ENCODE assay signal across 15 cellular contexts in genomic region chr1:242405947-242406346, GRCh38.
A peak's percentile ranks its signal among the peaks of the same experiment; 100 is the strongest.
DNase-seq lines count a peak whose midpoint lies in the region; ATAC-seq, FAIRE-seq and TF ChIP-seq lines count a peak whose summit lies in the region.
"Had no signal": no experiment of that assay in that cellular context is flagged by ENCODE, and none has a peak within 500 bp of the region (broad histone marks: within the 10 kb centered on the region; RNA-seq: fewer than 3 reads in every experiment).

No MANE protein-coding gene starts in this region.

- no peaks in the 10 kb centered on the region for H3K4me1 ChIP-seq in H9 (ENCODE audit: insufficient read depth, low read length)
- no peaks in the 10 kb centered on the region for H3K4me1 ChIP-seq in trophoblast cell (ENCODE audit: control insufficient read depth in 1 of 2, insufficient read depth in 2 of 2, low read length in 2 of 2)
- no peaks in the 10 kb centered on the region for H3K4me1 ChIP-seq in HepG2 (ENCODE audit: insufficient read depth, low read length)
- H3K4me1 ChIP-seq: A549 had no signal

- H3T11ph ChIP-seq in H9 (ENCODE audit: low read length) = no peak overlapping the region

- no CpG with 5 or more reads among the region's 2 CpGs for WGBS in H9 (ENCODE audit: extremely low coverage, insufficient read length, low lambda C conversion rate)
- WGBS in trophoblast cell (ENCODE audit: extremely low coverage, insufficient coverage, insufficient read length) = no CpG with 5 or more reads among the region's 2 CpGs
- WGBS in HepG2 (ENCODE audit: low lambda C conversion rate) = 0% methylated on average over 2 of the region's 2 CpGs

- H2BK120ac ChIP-seq in H9 (ENCODE audit: low read depth, low read length, poor library complexity, severe bottlenecking) (no peak overlapping the region), trophoblast cell (ENCODE audit: insufficient read depth, low read length, poor library complexity) (no peak overlapping the region)

- no peak for ATAC-seq in HepG2
- ATAC-seq: A549, GM12878, HCT116 had no signal

- no peak overlapping the region for H3K14ac ChIP-seq in H9 (ENCODE audit: insufficient read depth, low read length)
- no peak overlapping the region for H3K14ac ChIP-seq in trophoblast cell (ENCODE audit: low read length)

- H3K4me3 ChIP-seq in epithelial cell of esophagus (ENCODE audit: low read length) (no peak overlapping the region), trophoblast cell (ENCODE audit: low read depth, low read length) (no peak overlapping the region), HepG2 (replicated peaks in 1 of 3; ENCODE audit: insufficient read depth in 1 of 3, low read depth in 2 of 3, low read length in 3 of 3) (no peak overlapping the region)
- H3K4me3 ChIP-seq: A549, GM12878 had no signal

- H4K8ac ChIP-seq in H9 (replicated peaks; ENCODE audit: insufficient read length, low read depth, low read length) = no peak overlapping the region
- no peak overlapping the region for H4K8ac ChIP-seq in trophoblast cell (ENCODE audit: low read depth, low read length)

- H2AK5ac ChIP-seq in H9 (ENCODE audit: insufficient read length, low read length) (no peak overlapping the region), trophoblast cell (ENCODE audit: low read length) (no peak overlapping the region)

- H3K4ac ChIP-seq in H9 (ENCODE audit: low read depth, low read length) = no peak overlapping the region
- H3K4ac ChIP-seq in trophoblast cell (ENCODE audit: low read depth, low read length) = no peak overlapping the region

- H3K9me3 ChIP-seq in H9 (ENCODE audit: control insufficient read depth, low read depth, low read length) (no peaks in the 10 kb centered on the region), trophoblast cell (ENCODE audit: insufficient read depth, low read depth, low read length) (peaks cover 2% of the 10 kb centered on the region), HepG2 (ENCODE audit: low read length) (no peaks in the 10 kb centered on the region)
- H3K9me3 ChIP-seq: BE2C had no signal

- H3K27me3 Mint-ChIP-seq in H9 (ENCODE audit: low read depth) = no peaks in the 10 kb centered on the region
- H3K27me3 Mint-ChIP-seq: IgD-negative memory B cell had no signal

- no peaks in the 10 kb centered on the region for H3K23me2 ChIP-seq in H9 (ENCODE audit: insufficient read length, low read depth, low read length, poor library complexity, severe bottlenecking)

- H2BK5ac ChIP-seq in H9 (ENCODE audit: insufficient read length, low read length) (no peak overlapping the region), trophoblast cell (ENCODE audit: low read depth, low read length, poor library complexity) (no peak overlapping the region)

- DNase-seq in H9 (no peak), LHCN-M2 (ENCODE audit: low read depth) (peak; percentile 1), epithelial cell of esophagus (ENCODE audit: low read depth) (peak; percentile 44), trophoblast cell (peak; percentile 85 to 87), SIG-M5 (lab: John Stamatoyannopoulos, UW) (no peak), HepG2 (ENCODE audit: low spot score) (no peak)
- no peak for DNase-seq in effector CD8-positive, alpha-beta T cell (lab: John Stamatoyannopoulos, UW)
- DNase-seq: BE2C; CD4-positive, alpha-beta memory T cell; DMS79 had no signal

- intact Hi-C loops in HepG2 (cut with micrococcal nuclease; ENCODE audit: unreplicated experiment) = no loop called here

- POLR2A ChIA-PET in HepG2 (lab: Yijun Ruan, JAX) = no interaction called here

- TF ChIP-seq CTCF in H9 (conservative IDR thresholded peaks at IDR 0.05) (no peak), epithelial cell of esophagus (IDR thresholded peaks at IDR 0.05; ENCODE audit: insufficient read depth, low read depth, low read length, missing control alignments) (no peak), HepG2 (CRISPR knock-in tag; IDR thresholded peaks at IDR 0.05) (no peak)

- no peak overlapping the region for H2BK15ac ChIP-seq in H9 (ENCODE audit: low read depth, low read length)

- peaks cover 12 to 18% of the 10 kb centered on the region in 2 experiments; a peak in 4 of 5 replicates for H3K9me3 Mint-ChIP-seq in H9

- no peak overlapping the region for H4K12ac ChIP-seq in trophoblast cell (ENCODE audit: low read depth, low read length)

- H4K91ac ChIP-seq in H9 (ENCODE audit: insufficient read length, low read depth, low read length) (no peak overlapping the region), trophoblast cell (ENCODE audit: low read depth, low read length) (no peak overlapping the region)

- H3K79me1 ChIP-seq in H9 (ENCODE audit: insufficient read depth, low read depth, low read length, poor library complexity, severe bottlenecking) = no peaks in the 10 kb centered on the region
- H3K79me1 ChIP-seq in trophoblast cell (ENCODE audit: low read length) = no peaks in the 10 kb centered on the region

- CTCF ChIA-PET in HepG2 (lab: Yijun Ruan, JAX; ENCODE audit: low intra/inter-chr PET ratio, low total read pairs) = no interaction called here

- no peaks in the 10 kb centered on the region for H4K20me1 ChIP-seq in H9 (ENCODE audit: control insufficient read depth, insufficient read depth, insufficient read length)
- no peaks in the 10 kb centered on the region for H4K20me1 ChIP-seq in HepG2 (ENCODE audit: insufficient read depth, low read length)

- H3K4me2 ChIP-seq in H9 (ENCODE audit: insufficient read depth, insufficient read length, low read length) = no peak overlapping the region
- H3K4me2 ChIP-seq in trophoblast cell (ENCODE audit: low read length) = no peak overlapping the region
- no peak overlapping the region for H3K4me2 ChIP-seq in HepG2 (ENCODE audit: low read depth, low read length)
- H3K4me2 ChIP-seq: A549 had no signal

- no peak overlapping the region for H3K18ac ChIP-seq in H9 (ENCODE audit: insufficient read length, low read depth, low read length)
- H3K18ac ChIP-seq in trophoblast cell (ENCODE audit: low read length) = no peak overlapping the region

- no peak overlapping the region for H3K23ac ChIP-seq in H9 (ENCODE audit: insufficient read length, low read depth, low read length)
- H3K23ac ChIP-seq in trophoblast cell (ENCODE audit: low read length) = no peak overlapping the region

- H3K27me3 ChIP-seq in H9 (ENCODE audit: insufficient read depth, low read length) (no peaks in the 10 kb centered on the region), trophoblast cell (ENCODE audit: insufficient read depth, low read length) (no peaks in the 10 kb centered on the region), HepG2 (ENCODE audit: control insufficient read depth in 1 of 2, insufficient read depth in 2 of 2, low read length in 2 of 2) (no peaks in the 10 kb centered on the region; a peak in 1 of 5 replicates)
- H3K27me3 ChIP-seq: BE2C had no signal

- H3K4me1 Mint-ChIP-seq in H9 = no peaks in the 10 kb centered on the region; a peak in 1 of 4 replicates
- H3K4me1 Mint-ChIP-seq: CD4-positive, alpha-beta memory T cell; IgD-negative memory B cell had no signal

- H3K36me3 ChIP-seq in trophoblast cell (ENCODE audit: control insufficient read depth in 1 of 2, insufficient read depth in 2 of 2, low read length in 2 of 2) (peaks cover 0 to 2% of the 10 kb centered on the region in 2 experiments), HepG2 (replicated peaks in 1 of 2; ENCODE audit: control insufficient read depth in 1 of 2, insufficient read depth in 2 of 2, low read length in 2 of 2) (no peaks in the 10 kb centered on the region)
- H3K36me3 ChIP-seq: BE2C had no signal

- in situ Hi-C loops in HepG2 (cut with HindIII; ENCODE audit: extremely low pct_ligation_motif_present, low pct_unique_long_range_greater_than_20kb) = no loop called here

- H3K79me2 ChIP-seq in H9 (ENCODE audit: insufficient read depth, low read length) (no peaks in the 10 kb centered on the region), trophoblast cell (ENCODE audit: control insufficient read depth, insufficient read depth, low read length, poor library complexity) (no peaks in the 10 kb centered on the region), HepG2 (ENCODE audit: insufficient read depth, low read length) (no peaks in the 10 kb centered on the region)

- no peak overlapping the region for H3K4me3 Mint-ChIP-seq in H9
- H3K4me3 Mint-ChIP-seq: CD4-positive, alpha-beta memory T cell; IgD-negative memory B cell had no signal

- H2BK20ac ChIP-seq in H9 (ENCODE audit: low read depth, low read length, poor library complexity, severe bottlenecking) = no peak overlapping the region

- no peak for TF ChIP-seq POLR2A in HepG2 (IDR thresholded peaks at IDR 0.05; ENCODE audit: insufficient read depth in 1 of 2, low read depth in 2 of 2, low read length in 2 of 2)

- no peak overlapping the region for H2AFZ ChIP-seq in H9 (ENCODE audit: low read length)
- no peak overlapping the region for H2AFZ ChIP-seq in trophoblast cell (ENCODE audit: insufficient read depth, low read length, poor library complexity)
- H2AFZ ChIP-seq in HepG2 (ENCODE audit: low read length) = no peak overlapping the region

- peaks cover 12 to 14% (median 12%) of the 10 kb centered on the region in 3 experiments; a peak in 6 of 7 replicates for H3K36me3 Mint-ChIP-seq in H9 (ENCODE audit: insufficient read depth in 1 of 3, low read depth in 3 of 3)
- H3K36me3 Mint-ChIP-seq: CD4-positive, alpha-beta memory T cell had no signal

- H3K9ac ChIP-seq in H9 (ENCODE audit: extremely low read depth, insufficient read length, low read length) (no peak overlapping the region), trophoblast cell (ENCODE audit: low read length) (no peak overlapping the region), HepG2 (ENCODE audit: insufficient read depth, low read depth, low read length) (no peak overlapping the region)

- no peak overlapping the region for H3K27ac ChIP-seq in H9 (ENCODE audit: insufficient read length, low read depth, low read length)
- H3K27ac ChIP-seq in trophoblast cell (ENCODE audit: low read depth, low read length) = no peak overlapping the region
- H3K27ac ChIP-seq in HepG2 (ENCODE audit: extremely low read length, insufficient read depth, low read length) = no peak overlapping the region
- H3K27ac ChIP-seq: A549, C4-2B had no signal

- no peak for FAIRE-seq in HepG2 (lab: Jason Lieb, UNC)
- FAIRE-seq: A549, GM12878 had no signal

- TF ChIP-seq RAD21 in HepG2 (CRISPR knock-in tag; IDR thresholded peaks at IDR 0.05) = no peak

- TF ChIP-seq EP300 in HepG2 (IDR thresholded peaks at IDR 0.05; ENCODE audit: low read depth in 2 of 2, low read length in 2 of 2) (no peak), HepG2 (CRISPR knock-in tag; IDR thresholded peaks at IDR 0.05; ENCODE audit: borderline replicate concordance) (no peak)

- BruUV-seq in HepG2 (replicated peaks; lab: Mats Ljungman, UMichigan) = no TSS peak

- no peak overlapping the region for H2BK12ac ChIP-seq in H9 (ENCODE audit: insufficient read length, low read depth, low read length)
- no peak overlapping the region for H2BK12ac ChIP-seq in trophoblast cell (ENCODE audit: low read length)

- H3K27ac Mint-ChIP-seq in H9 = peak overlapping the region in 2 of 3 experiments; percentile 26 to 40; a peak in 2 of 7 replicates
- H3K27ac Mint-ChIP-seq: CD4-positive, alpha-beta memory T cell had no signal

- no peak overlapping the region for H4K5ac ChIP-seq in H9 (ENCODE audit: insufficient read length, low read depth, low read length)

- H3K56ac ChIP-seq in H9 (ENCODE audit: insufficient read length, low read depth, low read length) = no peak overlapping the region

Comparison
In these comparisons a context has a peak if more than half of its experiments do, and no peak if none do; other contexts are left out.
1. DNase-seq: peak in LHCN-M2 (single experiment), epithelial cell of esophagus (single experiment) and trophoblast cell (2 of 2); none in H9 (single experiment), SIG-M5 (single experiment), effector CD8-positive, alpha-beta T cell (single experiment) and HepG2 (single experiment).